ENCODE assay signal across 12 cellular contexts in genomic region chr17:3474212-3474611, GRCh38. TPM values are rescaled to one million over a fixed set of nuclear protein-coding genes. Genes with fewer than 3 reads are reported as not detected.
A peak's percentile ranks its signal among the peaks of the same experiment; 100 is the strongest.
DNase-seq lines count a peak whose midpoint lies in the region; ATAC-seq and TF ChIP-seq lines count a peak whose summit lies in the region.
"Had no signal": no experiment of that assay in that cellular context is flagged by ENCODE, and none has a peak within 500 bp of the region (broad histone marks: within the 10 kb centered on the region; RNA-seq: fewer than 3 reads in every experiment).

No MANE protein-coding gene starts in this region.

- intact Hi-C loops in Caco-2 (cut with micrococcal nuclease; ENCODE audit: unreplicated experiment): loop anchor here (10.0 kb wide), 1 partner anchor 61 kb away; no protein-coding TSS in a partner anchor
- intact Hi-C loops in PC-3 (cut with micrococcal nuclease): no loop called here
- intact Hi-C loops in activated CD4-positive, alpha-beta T cell treated with anti-CD3 and anti-CD28 coated beads, Interleukin-2, amount 10 ng/mL, durations not matched to agents 24 days and 14 days (cut with micrococcal nuclease): no loop called here
- intact Hi-C loops in activated CD8-positive, alpha-beta T cell treated with anti-CD3 and anti-CD28 coated beads for 36 hours (cut with micrococcal nuclease): no loop called here

- H3K4me1 ChIP-seq in Caco-2 (peaks cover 37% of the 10 kb centered on the region), PC-3 (ENCODE audit: insufficient read depth, low read length) (no peaks in the 10 kb centered on the region)

- DNase-seq in Caco-2: peak in 1 of 2 experiments; percentile 47
- peak; percentile 9 for DNase-seq in PC-3
- peak; percentile 19 for DNase-seq in foreskin melanocyte
- DNase-seq in renal cortical epithelial cell (ENCODE audit: low read depth): peak; percentile 93
- no peak for DNase-seq in activated naive CD4-positive, alpha-beta T cell treated with anti-CD3 and anti-CD28 coated beads, Interleukin-2, amount 10 ng/mL, durations not matched to agents 7 days and 5 days
- no peak for DNase-seq in GM19240 (ENCODE audit: insufficient read length, low spot score)
- DNase-seq in activated CD4-positive, alpha-beta T cell treated with anti-CD3 and anti-CD28 coated beads, Interleukin-2, amount 10 ng/mL, durations not matched to agents 24 days and 14 days: no peak
- no peak for DNase-seq in activated CD8-positive, alpha-beta T cell treated with anti-CD3 and anti-CD28 coated beads for 36 hours
- DNase-seq: activated T-cell treated with anti-CD3 and anti-CD28 coated beads, Interleukin-2, amount 50 U/mL, for 1 hour; foreskin fibroblast; mammary epithelial cell; MG63 had no signal

- no peak for TF ChIP-seq CTCF in Caco-2 (IDR thresholded peaks at IDR 0.05; ENCODE audit: insufficient read depth in 1 of 2, low read depth in 1 of 2, low read length in 1 of 2, severe bottlenecking in 1 of 2, unreplicated experiment in 1 of 2)
- no peak for TF ChIP-seq CTCF in PC-3 (conservative IDR thresholded peaks at IDR 0.05; ENCODE audit: low read depth, low read length)
- no peak for TF ChIP-seq CTCF in activated CD8-positive, alpha-beta T cell treated with anti-CD3 and anti-CD28 coated beads for 36 hours (IDR thresholded peaks at IDR 0.05)

- BruUV-seq in Caco-2 (replicated peaks; lab: Mats Ljungman, UMichigan) (no TSS peak), PC-3 (replicated peaks; lab: Mats Ljungman, UMichigan) (no TSS peak)

- H3K27me3 Mint-ChIP-seq in Caco-2 (ENCODE audit: insufficient read depth, unreplicated experiment): no peaks in the 10 kb centered on the region
- H3K27me3 Mint-ChIP-seq in activated naive CD4-positive, alpha-beta T cell treated with anti-CD3 and anti-CD28 coated beads, Interleukin-2, amount 10 ng/mL, durations not matched to agents 7 days and 5 days: no peaks in the 10 kb centered on the region
- H3K27me3 Mint-ChIP-seq in activated CD4-positive, alpha-beta T cell treated with anti-CD3 and anti-CD28 coated beads, Interleukin-2, amount 10 ng/mL, durations not matched to agents 24 days and 14 days: peaks cover 7% of the 10 kb centered on the region
- H3K27me3 Mint-ChIP-seq in activated CD8-positive, alpha-beta T cell treated with anti-CD3 and anti-CD28 coated beads for 36 hours: peaks cover 3% of the 10 kb centered on the region

- H3K36me3 ChIP-seq in Caco-2 (ENCODE audit: control insufficient read depth, insufficient read depth, low read length) (no peaks in the 10 kb centered on the region), PC-3 (ENCODE audit: low read depth, low read length) (no peaks in the 10 kb centered on the region)
- H3K36me3 ChIP-seq: MG63 had no signal

- H3K9me3 Mint-ChIP-seq in Caco-2 (ENCODE audit: unreplicated experiment): no peaks in the 10 kb centered on the region
- H3K9me3 Mint-ChIP-seq in activated naive CD4-positive, alpha-beta T cell treated with anti-CD3 and anti-CD28 coated beads, Interleukin-2, amount 10 ng/mL, durations not matched to agents 7 days and 5 days: no peaks in the 10 kb centered on the region
- no peaks in the 10 kb centered on the region for H3K9me3 Mint-ChIP-seq in activated CD4-positive, alpha-beta T cell treated with anti-CD3 and anti-CD28 coated beads, Interleukin-2, amount 10 ng/mL, durations not matched to agents 24 days and 14 days
- H3K9me3 Mint-ChIP-seq in activated CD8-positive, alpha-beta T cell treated with anti-CD3 and anti-CD28 coated beads for 36 hours: no peaks in the 10 kb centered on the region

- H3K4me3 Mint-ChIP-seq in Caco-2 (ENCODE audit: unreplicated experiment): peak overlapping the region; percentile 37
- H3K4me3 Mint-ChIP-seq in activated naive CD4-positive, alpha-beta T cell treated with anti-CD3 and anti-CD28 coated beads, Interleukin-2, amount 10 ng/mL, durations not matched to agents 7 days and 5 days: no peak overlapping the region
- H3K4me3 Mint-ChIP-seq in activated CD4-positive, alpha-beta T cell treated with anti-CD3 and anti-CD28 coated beads, Interleukin-2, amount 10 ng/mL, durations not matched to agents 24 days and 14 days: no peak overlapping the region
- no peak overlapping the region for H3K4me3 Mint-ChIP-seq in activated CD8-positive, alpha-beta T cell treated with anti-CD3 and anti-CD28 coated beads for 36 hours

- POLR2A ChIA-PET in Caco-2 (lab: Charles Lee) (no interaction called here), PC-3 (lab: Charles Lee; ENCODE audit: unreplicated experiment) (no interaction called here)
- POLR2A ChIA-PET in activated CD8-positive, alpha-beta T cell treated with anti-CD3 and anti-CD28 coated beads for 36 hours (lab: Charles Lee): no interaction called here

- H4K20me1 ChIP-seq in PC-3 (ENCODE audit: low read length): no peaks in the 10 kb centered on the region

- no peak overlapping the region for H3K9ac ChIP-seq in PC-3 (ENCODE audit: low read length)

- H3K4me3 ChIP-seq in Caco-2 (ENCODE audit: low read depth, low read length) (no peak overlapping the region), PC-3 (ENCODE audit: low read length) (no peak overlapping the region)
- H3K4me3 ChIP-seq: MG63 had no signal

- H3K27me3 ChIP-seq in Caco-2 (replicated peaks; ENCODE audit: control insufficient read depth, insufficient read depth, low read length) (no peaks in the 10 kb centered on the region), PC-3 (ENCODE audit: low read length) (peaks cover 11% of the 10 kb centered on the region; the same call in 1 of the 2 replicates)
- H3K27me3 ChIP-seq: MG63 had no signal

- peaks cover 36% of the 10 kb centered on the region for H3K4me1 Mint-ChIP-seq in Caco-2 (ENCODE audit: low read depth, unreplicated experiment)
- H3K4me1 Mint-ChIP-seq in activated naive CD4-positive, alpha-beta T cell treated with anti-CD3 and anti-CD28 coated beads, Interleukin-2, amount 10 ng/mL, durations not matched to agents 7 days and 5 days: peaks cover 5% of the 10 kb centered on the region
- H3K4me1 Mint-ChIP-seq in activated CD4-positive, alpha-beta T cell treated with anti-CD3 and anti-CD28 coated beads, Interleukin-2, amount 10 ng/mL, durations not matched to agents 24 days and 14 days: peaks cover 5% of the 10 kb centered on the region
- H3K4me1 Mint-ChIP-seq in activated CD8-positive, alpha-beta T cell treated with anti-CD3 and anti-CD28 coated beads for 36 hours (ENCODE audit: low read depth): peaks cover 3% of the 10 kb centered on the region

- CTCF ChIA-PET in Caco-2 (lab: Charles Lee) (no interaction called here), PC-3 (lab: Charles Lee) (interaction anchor here (0.6 kb wide), 1 partner anchor 174 kb away, joined by 3 read pairs; no protein-coding TSS in a partner anchor)
- CTCF ChIA-PET in activated naive CD4-positive, alpha-beta T cell treated with anti-CD3 and anti-CD28 coated beads, Interleukin-2, amount 10 ng/mL, durations not matched to agents 7 days and 5 days (lab: Charles Lee): no interaction called here
- CTCF ChIA-PET in activated CD8-positive, alpha-beta T cell treated with anti-CD3 and anti-CD28 coated beads for 36 hours (lab: Charles Lee): no interaction called here

- no peak overlapping the region for H3K27ac ChIP-seq in PC-3 (ENCODE audit: low read length)

- no peaks in the 10 kb centered on the region for H3F3A ChIP-seq in PC-3 (ENCODE audit: low read length, unreplicated experiment)

- ATAC-seq in PC-3: no peak; the same call in 1 of the 2 replicates
- no peak for ATAC-seq in activated CD8-positive, alpha-beta T cell treated with anti-CD3 and anti-CD28 coated beads for 36 hours

- H3K27ac Mint-ChIP-seq in Caco-2 (ENCODE audit: unreplicated experiment): peak overlapping the region; percentile 49
- H3K27ac Mint-ChIP-seq in activated naive CD4-positive, alpha-beta T cell treated with anti-CD3 and anti-CD28 coated beads, Interleukin-2, amount 10 ng/mL, durations not matched to agents 7 days and 5 days: no peak overlapping the region
- no peak overlapping the region for H3K27ac Mint-ChIP-seq in activated CD4-positive, alpha-beta T cell treated with anti-CD3 and anti-CD28 coated beads, Interleukin-2, amount 10 ng/mL, durations not matched to agents 24 days and 14 days
- no peak overlapping the region for H3K27ac Mint-ChIP-seq in activated CD8-positive, alpha-beta T cell treated with anti-CD3 and anti-CD28 coated beads for 36 hours

- peak overlapping the region; percentile 53 for H3K4me2 ChIP-seq in PC-3 (ENCODE audit: low read length)

- no peak overlapping the region for H2AFZ ChIP-seq in PC-3 (ENCODE audit: low read length)

- H3K79me2 ChIP-seq in PC-3 (ENCODE audit: low read length): no peaks in the 10 kb centered on the region

- H3K9me3 ChIP-seq in Caco-2 (no peaks in the 10 kb centered on the region), PC-3 (ENCODE audit: low read length) (no peaks in the 10 kb centered on the region)
- H3K9me3 ChIP-seq: MG63 had no signal

- H3K9me2 ChIP-seq in PC-3 (replicated peaks; ENCODE audit: low read length): no peaks in the 10 kb centered on the region

- no peaks in the 10 kb centered on the region for H3K36me3 Mint-ChIP-seq in Caco-2 (ENCODE audit: insufficient read depth, unreplicated experiment)
- no peaks in the 10 kb centered on the region for H3K36me3 Mint-ChIP-seq in activated naive CD4-positive, alpha-beta T cell treated with anti-CD3 and anti-CD28 coated beads, Interleukin-2, amount 10 ng/mL, durations not matched to agents 7 days and 5 days
- no peaks in the 10 kb centered on the region for H3K36me3 Mint-ChIP-seq in activated CD4-positive, alpha-beta T cell treated with anti-CD3 and anti-CD28 coated beads, Interleukin-2, amount 10 ng/mL, durations not matched to agents 24 days and 14 days (ENCODE audit: low read depth)
- no peaks in the 10 kb centered on the region for H3K36me3 Mint-ChIP-seq in activated CD8-positive, alpha-beta T cell treated with anti-CD3 and anti-CD28 coated beads for 36 hours (ENCODE audit: low read depth)

RNA-seq across cellular contexts. Expression of gene ASPA, which starts 1.6 kb away (rescaled TPM):
- total RNA-seq in Caco-2 (2022): 0.27 and 0.42 TPM in 2 replicates
- not detected in 2 replicates for total RNA-seq in PC-3 (2014; rRNA removed)
- total RNA-seq in renal cortical epithelial cell: 0.20 and 0.87 TPM in 2 replicates
- not detected in 2 replicates for total RNA-seq in activated CD4-positive, alpha-beta T cell treated with anti-CD3 and anti-CD28 coated beads, Interleukin-2, amount 10 ng/mL, durations not matched to agents 24 days and 14 days
- not detected for total RNA-seq in activated CD8-positive, alpha-beta T cell treated with anti-CD3 and anti-CD28 coated beads for 36 hours

RNA-seq across cellular contexts. Expression of gene SPATA22, which starts 2.6 kb away (rescaled TPM):
- not detected in 2 replicates for total RNA-seq in Caco-2 (2022)
- total RNA-seq in PC-3 (2014; rRNA removed): 1.8 TPM in 1 of 2 replicates, not detected in the other
- 0.35 TPM in 1 of 2 replicates, not detected in the other for total RNA-seq in renal cortical epithelial cell
- not detected in 2 replicates for total RNA-seq in activated CD4-positive, alpha-beta T cell treated with anti-CD3 and anti-CD28 coated beads, Interleukin-2, amount 10 ng/mL, durations not matched to agents 24 days and 14 days
- total RNA-seq in activated CD8-positive, alpha-beta T cell treated with anti-CD3 and anti-CD28 coated beads for 36 hours: not detected

RNA-seq across cellular contexts. Expression of gene OR1E2, which starts 40.6 kb away (rescaled TPM):
- total RNA-seq in Caco-2 (2022): not detected in 2 replicates
- not detected in 2 replicates for total RNA-seq in PC-3 (2014; rRNA removed)
- not detected in 2 replicates for total RNA-seq in renal cortical epithelial cell
- not detected in 2 replicates for total RNA-seq in activated CD4-positive, alpha-beta T cell treated with anti-CD3 and anti-CD28 coated beads, Interleukin-2, amount 10 ng/mL, durations not matched to agents 24 days and 14 days
- not detected for total RNA-seq in activated CD8-positive, alpha-beta T cell treated with anti-CD3 and anti-CD28 coated beads for 36 hours
- total RNA-seq: mammary epithelial cell had no signal

Comparison
In these comparisons a context has a peak if more than half of its experiments do, and no peak if none do; other contexts are left out.
1. DNase-seq: peak in PC-3 (single experiment), foreskin melanocyte (single experiment) and renal cortical epithelial cell (single experiment); none in activated naive CD4-positive, alpha-beta T cell treated with anti-CD3 and anti-CD28 coated beads, Interleukin-2, amount 10 ng/mL, durations not matched to agents 7 days and 5 days (single experiment), GM19240 (single experiment), activated CD4-positive, alpha-beta T cell treated with anti-CD3 and anti-CD28 coated beads, Interleukin-2, amount 10 ng/mL, durations not matched to agents 24 days and 14 days (single experiment) and activated CD8-positive, alpha-beta T cell treated with anti-CD3 and anti-CD28 coated beads for 36 hours (single experiment).